28 cellular contexts compared by ENCODE assay signal in genomic region chr12:43880547-43880946, GRCh38.
"Had no signal": no experiment of that assay in that cellular context is flagged by ENCODE, and none has a peak within 500 bp of the region (broad histone marks: within the 10 kb centered on the region; RNA-seq: fewer than 3 reads in every experiment).

No MANE protein-coding gene starts in this region.

- DNase-seq: activated B cell treated with CpG ODN at 0.5 μM for 24 hours; activated CD4-positive, alpha-beta memory T cell treated with anti-CD3 and anti-CD28 coated beads, Interleukin-2, amount 10 ng/mL, durations not matched to agents 7 days and 5 days; activated CD4-positive, alpha-beta T cell treated with anti-CD3 and anti-CD28 coated beads, Interleukin-2, amount 10 ng/mL, durations not matched to agents 7 days and 5 days; activated CD4-positive, alpha-beta T cell treated with anti-CD3 and anti-CD28 coated beads, Interleukin-2, amount 50 U/mL, for 4 hours; activated effector memory CD4-positive, alpha-beta T cell treated with Interleukin-2 at 50 U/mL for 16 hours; activated gamma-delta T cell treated with Interleukin-2 at 50 U/mL for 16 hours; activated naive CD4-positive, alpha-beta T cell treated with anti-CD3 and anti-CD28 coated beads, Interleukin-2, amount 50 U/mL, for 16 hours; activated naive CD4-positive, alpha-beta T cell treated with Interleukin-2 at 50 U/mL for 16 hours; activated T-cell treated with anti-CD3 and anti-CD28 coated beads, Interleukin-2, amount 50 U/mL, for 4 hours; amniotic stem cell; anterior cingulate cortex; brain microvascular endothelial cell; cortex of kidney; dermis blood vessel endothelial cell; effector CD4-positive, alpha-beta T cell; effector memory CD8-positive, alpha-beta T cell; erythroblast; foreskin keratinocyte; gastrocnemius medialis; glutamatergic neuron; heart left ventricle; T-helper 2 cell; WERI-Rb-1 had no signal

- H3K4me3 Mint-ChIP-seq: activated B cell treated with CpG ODN at 0.5 μM for 24 hours; activated CD4-positive, alpha-beta memory T cell treated with anti-CD3 and anti-CD28 coated beads, Interleukin-2, amount 10 ng/mL, durations not matched to agents 7 days and 5 days; activated CD4-positive, alpha-beta T cell treated with anti-CD3 and anti-CD28 coated beads, Interleukin-2, amount 10 ng/mL, durations not matched to agents 7 days and 5 days; activated naive CD8-positive, alpha-beta T cell; activated T-cell treated with anti-CD3 and anti-CD28 coated beads, Interleukin-2, amount 50 U/mL, for 4 hours; activated T-helper 17 cell treated with anti-CD3 and anti-CD28 coated beads, Interleukin-2, amount 50 U/mL, for 72 hours; central memory CD8-positive, alpha-beta T cell; effector memory CD8-positive, alpha-beta T cell had no signal

- H3K9me3 ChIP-seq: esophagus muscularis mucosa, gastrocnemius medialis, heart left ventricle had no signal

- H3K36me3 ChIP-seq: brain microvascular endothelial cell, esophagus muscularis mucosa, gastrocnemius medialis, heart left ventricle, WERI-Rb-1 had no signal

- H3K9me3 Mint-ChIP-seq: activated B cell treated with CpG ODN at 0.5 μM for 24 hours; activated CD4-positive, alpha-beta memory T cell treated with anti-CD3 and anti-CD28 coated beads, Interleukin-2, amount 10 ng/mL, durations not matched to agents 7 days and 5 days; activated CD4-positive, alpha-beta T cell treated with anti-CD3 and anti-CD28 coated beads, Interleukin-2, amount 10 ng/mL, durations not matched to agents 7 days and 5 days; activated T-cell treated with anti-CD3 and anti-CD28 coated beads, Interleukin-2, amount 50 U/mL, for 4 hours; activated T-helper 17 cell treated with anti-CD3 and anti-CD28 coated beads, Interleukin-2, amount 50 U/mL, for 72 hours; central memory CD8-positive, alpha-beta T cell; effector memory CD8-positive, alpha-beta T cell had no signal

- H3K4me1 ChIP-seq: esophagus muscularis mucosa, foreskin keratinocyte had no signal

- H3K27ac Mint-ChIP-seq: activated B cell treated with CpG ODN at 0.5 μM for 24 hours; activated CD4-positive, alpha-beta memory T cell treated with anti-CD3 and anti-CD28 coated beads, Interleukin-2, amount 10 ng/mL, durations not matched to agents 7 days and 5 days; activated CD4-positive, alpha-beta T cell treated with anti-CD3 and anti-CD28 coated beads, Interleukin-2, amount 10 ng/mL, durations not matched to agents 7 days and 5 days; activated naive CD8-positive, alpha-beta T cell; activated T-helper 17 cell treated with anti-CD3 and anti-CD28 coated beads, Interleukin-2, amount 50 U/mL, for 72 hours; effector memory CD8-positive, alpha-beta T cell had no signal

- H3K27me3 Mint-ChIP-seq: activated B cell treated with CpG ODN at 0.5 μM for 24 hours; activated CD4-positive, alpha-beta memory T cell treated with anti-CD3 and anti-CD28 coated beads, Interleukin-2, amount 10 ng/mL, durations not matched to agents 7 days and 5 days; activated CD4-positive, alpha-beta T cell treated with anti-CD3 and anti-CD28 coated beads, Interleukin-2, amount 10 ng/mL, durations not matched to agents 7 days and 5 days; activated naive CD8-positive, alpha-beta T cell; activated T-helper 17 cell treated with anti-CD3 and anti-CD28 coated beads, Interleukin-2, amount 50 U/mL, for 72 hours; central memory CD8-positive, alpha-beta T cell; effector memory CD8-positive, alpha-beta T cell had no signal

- H3K27ac ChIP-seq: brain microvascular endothelial cell, esophagus muscularis mucosa, foreskin keratinocyte, gastrocnemius medialis, heart left ventricle, WERI-Rb-1 had no signal

- H3K4me1 Mint-ChIP-seq: activated B cell treated with CpG ODN at 0.5 μM for 24 hours; activated CD4-positive, alpha-beta memory T cell treated with anti-CD3 and anti-CD28 coated beads, Interleukin-2, amount 10 ng/mL, durations not matched to agents 7 days and 5 days; activated CD4-positive, alpha-beta T cell treated with anti-CD3 and anti-CD28 coated beads, Interleukin-2, amount 10 ng/mL, durations not matched to agents 7 days and 5 days; activated T-helper 17 cell treated with anti-CD3 and anti-CD28 coated beads, Interleukin-2, amount 50 U/mL, for 72 hours; central memory CD8-positive, alpha-beta T cell had no signal

- H3K36me3 Mint-ChIP-seq: activated naive CD8-positive, alpha-beta T cell had no signal

- H3K27me3 ChIP-seq: brain microvascular endothelial cell, esophagus muscularis mucosa, foreskin keratinocyte, gastrocnemius medialis, heart left ventricle had no signal

- ATAC-seq: activated CD4-positive, CD25-positive, alpha-beta regulatory T cell treated with anti-CD3 and anti-CD28 coated beads, Interleukin-2, amount 50 U/mL, for 24 hours; activated T-cell treated with anti-CD3 and anti-CD28 coated beads, Interleukin-2, amount 50 U/mL, for 4 hours; activated T-helper 17 cell treated with anti-CD3 and anti-CD28 coated beads, Interleukin-2, amount 50 U/mL, for 72 hours; effector memory CD8-positive, alpha-beta T cell; foreskin keratinocyte; gastrocnemius medialis; heart left ventricle had no signal

- H3K4me3 ChIP-seq: esophagus muscularis mucosa, gastrocnemius medialis, heart left ventricle had no signal
